ENCODE assay signal across 3 cellular contexts in the genomic region with DNA sequence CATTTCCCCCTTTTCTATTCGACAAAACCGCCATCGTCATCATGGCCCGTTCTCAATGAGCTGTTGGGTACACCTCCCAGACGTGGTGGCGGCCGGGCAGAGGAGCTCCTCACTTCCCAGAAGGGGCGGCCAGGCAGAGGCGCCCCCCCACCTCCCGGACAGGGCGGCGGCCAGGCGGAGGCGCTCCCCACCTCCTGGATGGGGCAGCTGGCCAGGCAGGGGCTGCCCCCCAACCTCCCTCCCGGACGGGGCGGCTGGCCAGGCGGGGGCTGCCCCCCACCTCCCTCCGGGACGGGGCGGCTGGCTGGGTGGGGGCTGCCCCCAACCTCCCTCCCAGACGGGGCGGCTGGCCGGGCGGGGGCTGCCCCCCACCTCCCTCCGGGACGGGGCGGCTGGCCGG. TPM values are rescaled to one million over a fixed set of nuclear protein-coding genes. Genes with fewer than 3 reads are reported as not detected.
DNase-seq lines count a peak whose midpoint lies in the region; ATAC-seq and TF ChIP-seq lines count a peak whose summit lies in the region.
"Not testable (repeated sequence)": the region's sequence is repeated elsewhere in the genome, so short reads cannot be mapped to it uniquely, and the experiment has no call there.

No MANE protein-coding gene starts in this region.

- H3K27ac Mint-ChIP-seq in glutamatergic neuron (ENCODE audit: unreplicated experiment); stimulated activated naive CD8-positive, alpha-beta T cell treated with anti-CD3 and anti-CD28 coated beads, Interleukin-15, amount 100 ng/mL, for 72 hours: not testable (repeated sequence)

- not testable (repeated sequence) for TF ChIP-seq CTCF in glutamatergic neuron (IDR thresholded peaks at IDR 0.05; ENCODE audit: partially characterized antibody, unreplicated experiment)

- peak; percentile 79 for ATAC-seq in stimulated activated naive CD8-positive, alpha-beta T cell treated with anti-CD3 and anti-CD28 coated beads, Interleukin-15, amount 100 ng/mL, for 72 hours

- not testable (repeated sequence) for H3K4me3 Mint-ChIP-seq in glutamatergic neuron (ENCODE audit: unreplicated experiment); stimulated activated naive CD8-positive, alpha-beta T cell treated with anti-CD3 and anti-CD28 coated beads, Interleukin-15, amount 100 ng/mL, for 72 hours

- not testable (repeated sequence) for H3K4me1 Mint-ChIP-seq in glutamatergic neuron (ENCODE audit: low read depth, unreplicated experiment)
- H3K4me1 Mint-ChIP-seq in stimulated activated naive CD8-positive, alpha-beta T cell treated with anti-CD3 and anti-CD28 coated beads, Interleukin-15, amount 100 ng/mL, for 72 hours: peaks cover 16% of the 10 kb centered on the region

- H3K9me3 Mint-ChIP-seq in glutamatergic neuron (ENCODE audit: unreplicated experiment): peaks cover 11% of the 10 kb centered on the region
- not testable (repeated sequence) for H3K9me3 Mint-ChIP-seq in stimulated activated naive CD8-positive, alpha-beta T cell treated with anti-CD3 and anti-CD28 coated beads, Interleukin-15, amount 100 ng/mL, for 72 hours

- DNase-seq in activated gamma-delta T cell (lab: John Stamatoyannopoulos, UW): peak; percentile 2
- peak; percentile 20 for DNase-seq in glutamatergic neuron
- not testable (repeated sequence) for DNase-seq in stimulated activated naive CD8-positive, alpha-beta T cell treated with anti-CD3 and anti-CD28 coated beads, Interleukin-15, amount 100 ng/mL, for 72 hours

- not testable (repeated sequence) for H3K27me3 Mint-ChIP-seq in glutamatergic neuron (ENCODE audit: unreplicated experiment); stimulated activated naive CD8-positive, alpha-beta T cell treated with anti-CD3 and anti-CD28 coated beads, Interleukin-15, amount 100 ng/mL, for 72 hours

- peaks cover 31% of the 10 kb centered on the region for H3K36me3 Mint-ChIP-seq in glutamatergic neuron (ENCODE audit: unreplicated experiment)

RNA-seq across cellular contexts. Expression of a gene that starts 19.2 kb away (rescaled TPM):
- 104 TPM for total RNA-seq in glutamatergic neuron (ENCODE audit: unreplicated experiment)
